ENCODE assay signal across 19 cellular contexts in genomic region chr15:51260262-51260661, GRCh38.
DNase-seq lines count a peak whose midpoint lies in the region; ATAC-seq and TF ChIP-seq lines count a peak whose summit lies in the region.
"Had no signal": no experiment of that assay in that cellular context is flagged by ENCODE, and none has a peak within 500 bp of the region (broad histone marks: within the 10 kb centered on the region; RNA-seq: fewer than 3 reads in every experiment).

No MANE protein-coding gene starts in this region.

- no peaks in the 10 kb centered on the region for H3K27me3 ChIP-seq in naive thymus-derived CD4-positive, alpha-beta T cell (ENCODE audit: control insufficient read depth in 2 of 2, insufficient read depth in 2 of 2, low read length in 2 of 2)
- H3K27me3 ChIP-seq in CD8-positive, alpha-beta T cell (ENCODE audit: insufficient read depth, low read length), result no peaks in the 10 kb centered on the region
- H3K27me3 ChIP-seq in tibial artery (peaks cover 0 to 3% of the 10 kb centered on the region in 2 donors), endodermal cell (ENCODE audit: control insufficient read depth, insufficient read depth, low read length, poor library complexity, severe bottlenecking) (peaks cover 80% of the 10 kb centered on the region)

- no peak overlapping the region for H3K4me3 Mint-ChIP-seq in naive thymus-derived CD4-positive, alpha-beta T cell
- no peak overlapping the region for H3K4me3 Mint-ChIP-seq in CD8-positive, alpha-beta T cell
- no peak overlapping the region for H3K4me3 Mint-ChIP-seq in endodermal cell

- DNase-seq in EL, result peak; percentile 45
- DNase-seq in RPMI7951 (ENCODE audit: low read depth), result peak; percentile 77
- peak; percentile 92 for DNase-seq in fibroblast of peridontal ligament (ENCODE audit: extremely low read depth)
- peak; percentile 31 for DNase-seq in skeletal muscle cell (ENCODE audit: low read depth)
- no peak for DNase-seq in naive thymus-derived CD4-positive, alpha-beta T cell
- no peak for DNase-seq in CD8-positive, alpha-beta T cell
- DNase-seq in tibial artery, result no peak
- no peak for DNase-seq in endodermal cell
- DNase-seq: ACHN, COR-L47, DMS53, Karpas-422, NCI-H1105 treated with DMSO at 0.1 percent for 48 hours, NCI-H187, NCI-H446, PC-9 had no signal

- no peak overlapping the region for H3K27ac ChIP-seq in naive thymus-derived CD4-positive, alpha-beta T cell (ENCODE audit: low read depth, low read length)
- no peak overlapping the region for H3K27ac ChIP-seq in CD8-positive, alpha-beta T cell (ENCODE audit: low read depth, low read length)
- H3K27ac ChIP-seq in tibial artery (no peak overlapping the region), endodermal cell (ENCODE audit: low read depth, low read length) (no peak overlapping the region)
- H3K27ac ChIP-seq: C4-2B, PC-9, SK-N-MC had no signal

- no peak overlapping the region for H3K27ac Mint-ChIP-seq in naive thymus-derived CD4-positive, alpha-beta T cell
- no peak overlapping the region for H3K27ac Mint-ChIP-seq in CD8-positive, alpha-beta T cell
- H3K27ac Mint-ChIP-seq in endodermal cell, result no peak overlapping the region

- no peaks in the 10 kb centered on the region for H3K9me3 ChIP-seq in naive thymus-derived CD4-positive, alpha-beta T cell (ENCODE audit: control insufficient read depth in 2 of 3, low read length in 3 of 3)
- H3K9me3 ChIP-seq in CD8-positive, alpha-beta T cell (ENCODE audit: low read length), result no peaks in the 10 kb centered on the region
- H3K9me3 ChIP-seq in tibial artery, result no peaks in the 10 kb centered on the region
- H3K9me3 ChIP-seq in endodermal cell (ENCODE audit: control insufficient read depth, low read length), result peaks cover 30% of the 10 kb centered on the region

- no peak overlapping the region for H3K9ac ChIP-seq in endodermal cell (ENCODE audit: extremely low read depth, low read length, poor library complexity, severe bottlenecking)

- no peak for TF ChIP-seq CTCF in CD8-positive, alpha-beta T cell (IDR thresholded peaks at IDR 0.05)
- TF ChIP-seq CTCF in tibial artery (IDR thresholded peaks at IDR 0.05) (no peak), endodermal cell (conservative IDR thresholded peaks at IDR 0.05) (no peak)

- peaks cover 0 to 5% (median 0%) of the 10 kb centered on the region in 5 donors for H3K36me3 Mint-ChIP-seq in naive thymus-derived CD4-positive, alpha-beta T cell
- H3K36me3 Mint-ChIP-seq in CD8-positive, alpha-beta T cell, result no peaks in the 10 kb centered on the region
- H3K36me3 Mint-ChIP-seq in endodermal cell (ENCODE audit: low read depth), result peaks cover 9% of the 10 kb centered on the region

- peaks cover 0 to 9% (median 5%) of the 10 kb centered on the region in 11 donors for H3K9me3 Mint-ChIP-seq in naive thymus-derived CD4-positive, alpha-beta T cell
- no peaks in the 10 kb centered on the region for H3K9me3 Mint-ChIP-seq in CD8-positive, alpha-beta T cell
- peaks cover 2% of the 10 kb centered on the region for H3K9me3 Mint-ChIP-seq in endodermal cell

- POLR2A ChIA-PET in naive thymus-derived CD4-positive, alpha-beta T cell (lab: Charles Lee), result no interaction called here
- POLR2A ChIA-PET in CD8-positive, alpha-beta T cell (lab: Charles Lee), result no interaction called here

- WGBS in endodermal cell (ENCODE audit: insufficient coverage in 1 of 2, insufficient read length in 1 of 2), 2 experiments, result 88 to 93% methylated on average over 4 to 6 of the region's 6 CpGs

- CTCF ChIA-PET in naive thymus-derived CD4-positive, alpha-beta T cell (lab: Charles Lee), result interaction anchor here (0.6 kb wide), 1 partner anchor 84 kb away, joined by 4 read pairs; no protein-coding TSS in a partner anchor
- CTCF ChIA-PET in CD8-positive, alpha-beta T cell (lab: Charles Lee), result no interaction called here

- intact Hi-C loops in naive thymus-derived CD4-positive, alpha-beta T cell (cut with micrococcal nuclease), result no loop called here
- intact Hi-C loops in CD8-positive, alpha-beta T cell (cut with DNase I, micrococcal nuclease), result no loop called here
- intact Hi-C loops in tibial artery (cut with DNase I; ENCODE audit: low total_unique reads), result no loop called here

- peaks cover 4 to 24% (median 19%) of the 10 kb centered on the region in 5 donors for H3K27me3 Mint-ChIP-seq in naive thymus-derived CD4-positive, alpha-beta T cell
- peaks cover 7% of the 10 kb centered on the region for H3K27me3 Mint-ChIP-seq in CD8-positive, alpha-beta T cell (ENCODE audit: low read depth)
- peaks cover 66% of the 10 kb centered on the region for H3K27me3 Mint-ChIP-seq in endodermal cell (ENCODE audit: insufficient read depth)

- H3K36me3 ChIP-seq in naive thymus-derived CD4-positive, alpha-beta T cell (ENCODE audit: control insufficient read depth in 2 of 3, insufficient read depth in 3 of 3, low read length in 3 of 3), result no peaks in the 10 kb centered on the region
- H3K36me3 ChIP-seq in CD8-positive, alpha-beta T cell (ENCODE audit: insufficient read depth, low read length), result no peaks in the 10 kb centered on the region
- H3K36me3 ChIP-seq in tibial artery (no peaks in the 10 kb centered on the region), endodermal cell (ENCODE audit: control insufficient read depth, insufficient read depth, low read length) (no peaks in the 10 kb centered on the region)

- H3K4me1 Mint-ChIP-seq in naive thymus-derived CD4-positive, alpha-beta T cell, result no peaks in the 10 kb centered on the region
- H3K4me1 Mint-ChIP-seq in CD8-positive, alpha-beta T cell (ENCODE audit: low read depth), result no peaks in the 10 kb centered on the region
- peaks cover 8% of the 10 kb centered on the region for H3K4me1 Mint-ChIP-seq in endodermal cell

- H3K4me1 ChIP-seq in naive thymus-derived CD4-positive, alpha-beta T cell (ENCODE audit: control insufficient read depth in 2 of 2, insufficient read depth in 2 of 2, low read length in 2 of 2), result no peaks in the 10 kb centered on the region
- no peaks in the 10 kb centered on the region for H3K4me1 ChIP-seq in CD8-positive, alpha-beta T cell (ENCODE audit: insufficient read depth, low read length)
- no peaks in the 10 kb centered on the region for H3K4me1 ChIP-seq in tibial artery
- H3K4me1 ChIP-seq in endodermal cell (ENCODE audit: control insufficient read depth, insufficient read depth, low read length), result peaks cover 8% of the 10 kb centered on the region

- ATAC-seq in naive thymus-derived CD4-positive, alpha-beta T cell, result no peak
- ATAC-seq in CD8-positive, alpha-beta T cell, result no peak
- ATAC-seq: Right ventricle myocardium inferior had no signal

- no peak overlapping the region for H3K4me3 ChIP-seq in skeletal muscle cell (ENCODE audit: low read depth, low read length)
- no peak overlapping the region for H3K4me3 ChIP-seq in naive thymus-derived CD4-positive, alpha-beta T cell (ENCODE audit: low read length)
- H3K4me3 ChIP-seq in CD8-positive, alpha-beta T cell (ENCODE audit: low read depth, low read length), result no peak overlapping the region
- no peak overlapping the region for H3K4me3 ChIP-seq in tibial artery
- H3K4me3 ChIP-seq in endodermal cell (ENCODE audit: low read length), result no peak overlapping the region
- H3K4me3 ChIP-seq: PC-9, SK-N-MC had no signal

Comparison
In these comparisons a context has a peak if more than half of its experiments do, and no peak if none do; other contexts are left out.
1. DNase-seq: peak in EL (single experiment), RPMI7951 (single experiment), fibroblast of peridontal ligament (single experiment) and skeletal muscle cell (single experiment); none in naive thymus-derived CD4-positive, alpha-beta T cell (0 of 9), CD8-positive, alpha-beta T cell (0 of 7), tibial artery (0 of 2) and endodermal cell (single experiment).